ENCODE assay signal across 16 cellular contexts in genomic region chr9:37751186-37751585, GRCh38.
"Had no signal": no experiment of that assay in that cellular context is flagged by ENCODE, and none has a peak within 500 bp of the region (broad histone marks: within the 10 kb centered on the region; RNA-seq: fewer than 3 reads in every experiment).

No MANE protein-coding gene starts in this region.

- H3K27me3 Mint-ChIP-seq: activated CD8-positive, alpha-beta memory T cell treated with anti-CD3 and anti-CD28 coated beads, Interleukin-2, amount 10 ng/mL, durations not matched to agents 7 days and 5 days; activated T-cell treated with anti-CD3 and anti-CD28 coated beads, Interleukin-2, amount 50 U/mL, for 24 hours had no signal

- H3K4me3 ChIP-seq: gastrocnemius medialis, psoas muscle, sigmoid colon, suprapubic skin, upper lobe of right lung had no signal

- DNase-seq: activated CD4-positive, alpha-beta T cell treated with anti-CD3 and anti-CD28 coated beads, Interleukin-2, amount 50 U/mL, for 48 hours; activated CD4-positive, CD25-positive, alpha-beta regulatory T cell treated with anti-CD3 and anti-CD28 coated beads, Interleukin-2, amount 50 U/mL, for 72 hours; activated CD8-positive, alpha-beta memory T cell treated with anti-CD3 and anti-CD28 coated beads, Interleukin-2, amount 10 ng/mL, durations not matched to agents 7 days and 5 days; activated naive CD4-positive, alpha-beta T cell; activated T-cell treated with anti-CD3 and anti-CD28 coated beads, Interleukin-2, amount 50 U/mL, for 24 hours; gastrocnemius medialis; left ventricle myocardium superior; mesendoderm; occipital lobe; psoas muscle; sigmoid colon; stimulated activated CD4-positive, alpha-beta T cell treated with anti-CD3 and anti-CD28 coated beads, Interleukin-2, amount 100 ng/mL, for 24 hours; stimulated activated naive CD4-positive, alpha-beta T cell; upper lobe of right lung had no signal

- H3K27ac ChIP-seq: gastrocnemius medialis, psoas muscle, sigmoid colon, suprapubic skin, upper lobe of right lung had no signal

- H3K4me3 Mint-ChIP-seq: activated CD8-positive, alpha-beta memory T cell treated with anti-CD3 and anti-CD28 coated beads, Interleukin-2, amount 10 ng/mL, durations not matched to agents 7 days and 5 days; activated T-cell treated with anti-CD3 and anti-CD28 coated beads, Interleukin-2, amount 50 U/mL, for 24 hours; T-helper 2 cell treated with Interferon-gamma antibody and Interleukin-4, amounts not matched to agents 5 μg/mL and 100 μg/mL, for 36 hours had no signal

- H3K36me3 ChIP-seq: gastrocnemius medialis, sigmoid colon, suprapubic skin, upper lobe of right lung had no signal

- ATAC-seq: activated CD8-positive, alpha-beta memory T cell treated with anti-CD3 and anti-CD28 coated beads, Interleukin-2, amount 10 ng/mL, durations not matched to agents 7 days and 5 days; gastrocnemius medialis; left ventricle myocardium superior; psoas muscle; upper lobe of right lung had no signal

- H3K9me3 ChIP-seq: gastrocnemius medialis, psoas muscle, sigmoid colon, suprapubic skin, upper lobe of right lung had no signal

- H3K27me3 ChIP-seq: gastrocnemius medialis, sigmoid colon, suprapubic skin, upper lobe of right lung had no signal

- H3K27ac Mint-ChIP-seq: activated CD8-positive, alpha-beta memory T cell treated with anti-CD3 and anti-CD28 coated beads, Interleukin-2, amount 10 ng/mL, durations not matched to agents 7 days and 5 days; activated T-cell treated with anti-CD3 and anti-CD28 coated beads, Interleukin-2, amount 50 U/mL, for 24 hours; T-helper 2 cell treated with Interferon-gamma antibody and Interleukin-4, amounts not matched to agents 5 μg/mL and 100 μg/mL, for 36 hours had no signal

- H3K4me1 ChIP-seq: psoas muscle had no signal
